In genomic region chr16:2845116-2845515, GRCh38 we compare ENCODE assay signal across 20 cellular contexts. TPM values are rescaled to one million over a fixed set of nuclear protein-coding genes. Genes with fewer than 3 reads are reported as not detected.
DNase-seq lines count a peak whose midpoint lies in the region; ATAC-seq, FAIRE-seq and TF ChIP-seq lines count a peak whose summit lies in the region.
"Had no signal": no experiment of that assay in that cellular context is flagged by ENCODE, and none has a peak within 500 bp of the region (broad histone marks: within the 10 kb centered on the region; RNA-seq: fewer than 3 reads in every experiment).

No MANE protein-coding gene starts in this region.

- H3K4me1 Mint-ChIP-seq in T-cell = peaks cover 0 to 41% (median 34%) of the 10 kb centered on the region in 3 donors
- H3K4me1 Mint-ChIP-seq in natural killer cell = peaks cover 47 to 61% of the 10 kb centered on the region in 2 donors

- intact Hi-C loops in natural killer cell (cut with micrococcal nuclease) = no loop called here

- TF ChIP-seq RAD21 in A549 (conservative IDR thresholded peaks at IDR 0.05 in 1 of 2, IDR thresholded peaks at IDR 0.05 in 1 of 2) = no peak

- no peaks in the 10 kb centered on the region for H3K36me3 ChIP-seq in HEK293 (ENCODE audit: control insufficient read depth in 2 of 2, insufficient read depth in 1 of 2, low read length in 2 of 2)

- peaks cover 0 to 7% of the 10 kb centered on the region in 2 donors for H3K27me3 Mint-ChIP-seq in T-cell
- H3K27me3 Mint-ChIP-seq in natural killer cell (ENCODE audit: low read depth in 2 of 2) = peaks cover 6 to 9% of the 10 kb centered on the region in 2 donors

- H3K9me3 Mint-ChIP-seq in T-cell = no peaks in the 10 kb centered on the region
- H3K9me3 Mint-ChIP-seq in natural killer cell = no peaks in the 10 kb centered on the region

- H3K4me2 ChIP-seq in A549 = no peak overlapping the region
- H3K4me2 ChIP-seq: SK-N-SH had no signal

- no peak for TF ChIP-seq EP300 in A549 (IDR thresholded peaks at IDR 0.05)

- no peak overlapping the region for H3K4me3 Mint-ChIP-seq in T-cell
- peak overlapping the region; percentile 49 for H3K4me3 Mint-ChIP-seq in natural killer cell

- DNase-seq in A549 (ENCODE audit: low read depth in 1 of 2, low spot score in 1 of 2) = no peak
- DNase-seq in T-cell = no peak
- DNase-seq in natural killer cell = no peak
- DNase-seq in DMS153 (lab: John Stamatoyannopoulos, UW) = no peak
- no peak for DNase-seq in COR-L47 (lab: John Stamatoyannopoulos, UW)
- DNase-seq in amygdala (lab: John Stamatoyannopoulos, UW) = no peak
- DNase-seq: C1 segment of cervical spinal cord, DMS53, NCI-H1048, NCI-H1436 treated with DMSO at 0.1 percent for 48 hours, NCI-H2029 treated with DMSO at 0.1 percent for 48 hours, NCI-H82, SHP77, SK-N-SH had no signal

- H3K27ac Mint-ChIP-seq in T-cell = peak overlapping the region; percentile 26 to 34
- peak overlapping the region; percentile 96 to 97 for H3K27ac Mint-ChIP-seq in natural killer cell

- POLR2A ChIA-PET in A549 (lab: Yijun Ruan, JAX) (no interaction called here), HEK293 (lab: Yijun Ruan, JAX) (no interaction called here), T-cell (lab: Charles Lee) (no interaction called here)

- CTCF ChIA-PET in A549 (lab: Yijun Ruan, JAX) (interaction anchor here (0.5 to 5.1 kb wide), 7 partner anchors 10 to 82 kb away, joined by 3 to 55 read pairs (median 5); no protein-coding TSS in a partner anchor), HEK293 (lab: Yijun Ruan, JAX) (interaction anchor here (0.5 to 2.3 kb wide), 8 partner anchors 9 to 94 kb away, joined by 3 to 17 read pairs (median 4); no protein-coding TSS in a partner anchor), T-cell (lab: Charles Lee) (interaction anchor here in 1 of 2 donors (4.4 kb wide), 1 partner anchor 23 kb away, joined by 16 read pairs; no protein-coding TSS in a partner anchor)

- ATAC-seq in A549 (no peak), T-cell (replicated peaks in 1 of 4) (no peak), natural killer cell (no peak), GM18870 (IDR thresholded peaks at IDR 0.05; ENCODE audit: unreplicated experiment) (no peak)
- ATAC-seq: HCT116 had no signal

- H3K4me3 ChIP-seq in A549 (no peak overlapping the region), HEK293 (ENCODE audit: low read depth, low read length) (no peak overlapping the region)

- H3K9me3 ChIP-seq in A549 = no peaks in the 10 kb centered on the region
- no peaks in the 10 kb centered on the region for H3K9me3 ChIP-seq in HEK293 (ENCODE audit: control insufficient read depth, insufficient read depth, low read depth, low read length)
- H3K9me3 ChIP-seq: SK-N-SH had no signal

- no peaks in the 10 kb centered on the region for H3K36me3 Mint-ChIP-seq in T-cell
- no peaks in the 10 kb centered on the region for H3K36me3 Mint-ChIP-seq in natural killer cell

- TF ChIP-seq POLR2A in A549 (IDR thresholded peaks at IDR 0.05; ENCODE audit: low read length) = no peak

- H3K4me1 ChIP-seq in A549 (peaks cover 27% of the 10 kb centered on the region), HEK293 (ENCODE audit: control insufficient read depth, insufficient read depth, low read length) (0 out of 2 replicates have a peak, but pooled peaks cover 3% of the 10 kb centered on the region)

- TF ChIP-seq CTCF in A549 (IDR thresholded peaks at IDR 0.05) (no peak), HEK293 (tag by site-specific recombination; IDR thresholded peaks at IDR 0.05) (no peak), natural killer cell (IDR thresholded peaks at IDR 0.05) (no peak)

- 85% methylated on average over 5 of the region's 5 CpGs for WGBS in A549 (ENCODE audit: missing lambda C conversion rate)

- H3K27ac ChIP-seq in A549 = peak overlapping the region; percentile 78 to 94; a peak in 4 of 6 replicates
- H3K27ac ChIP-seq in HEK293 (ENCODE audit: extremely low read depth, low read depth, low read length) = no peak overlapping the region

- peak; percentile 18 for FAIRE-seq in A549 (lab: Jason Lieb, UNC)
- FAIRE-seq: RCC 7860 had no signal

TF ChIP-seq in A549, 52 proteins besides CTCF, POLR2A, EP300 and RAD21:
- TF ChIP-seq CBX2 (IDR thresholded peaks at IDR 0.05; ENCODE audit: borderline replicate concordance, low read depth) (no peak), PHF8 (IDR thresholded peaks at IDR 0.05; ENCODE audit: borderline replicate concordance, low read depth) (no peak), ESRRA (IDR thresholded peaks at IDR 0.05; ENCODE audit: borderline replicate concordance, low read length) (no peak), NPAS2 (CRISPR knock-in tag; IDR thresholded peaks at IDR 0.05; ENCODE audit: borderline replicate concordance) (no peak), MAZ (IDR thresholded peaks at IDR 0.05; ENCODE audit: borderline replicate concordance, low read depth, low read length) (no peak)

TF ChIP-seq in HEK293, 187 proteins besides CTCF, POLR2A, EP300 and RAD21:
- TF ChIP-seq ZFP69B (tag by site-specific recombination; IDR thresholded peaks at IDR 0.05) (no peak), ZSCAN18 (tag by site-specific recombination; IDR thresholded peaks at IDR 0.05) (no peak), ZSCAN16 (tag by site-specific recombination; IDR thresholded peaks at IDR 0.05) (no peak), ZNF404 (tag by site-specific recombination; IDR thresholded peaks at IDR 0.05) (no peak), ZNF335 (tag by site-specific recombination; conservative IDR thresholded peaks at IDR 0.05) (0 out of 2 replicates have a peak, but pooled peaks have one; percentile 28), ZNF423 (tag by site-specific recombination; IDR thresholded peaks at IDR 0.05) (no peak), BCL11A (tag by site-specific recombination; IDR thresholded peaks at IDR 0.05; ENCODE audit: low read depth) (no peak)
TF ChIP-seq in HEK293: peak in this region for 1.

RNA-seq across cellular contexts. Expression of gene PRSS22, which starts 12.9 kb away (rescaled TPM):
- polyA plus RNA-seq in A549 (2011; rRNA removed) (not detected in 2 replicates), A549 (2017; fragmentation: RNase III; extraction: RNeasy Plus Mini Kit Qiagen cat#74134 plus additional on column Dnase treatment) (0.10 to 0.33 TPM in 2 of 3 replicates, not detected in the other)
- 0.08 and 0.12 TPM in 2 replicates for polyA plus RNA-seq in A549 (2012; cell fraction: cytosol; rRNA removed)
- polyA plus RNA-seq in A549 (2012; cell fraction: nucleus; rRNA removed) = 0.18 and 0.45 TPM in 2 replicates
- polyA minus RNA-seq in A549 (2011; rRNA and poly(A)+ RNA removed) = not detected in 2 replicates
- total RNA-seq in T-cell (1 to 10 TPM in 3 of 5 donors, under 1 TPM in 1, not detected in 1; 0.56 to 2.6 (median 1.4) TPM), natural killer cell (1 to 10 TPM; 1.5 to 7.7 (median 3.3) TPM)
- total RNA-seq: A172, NCI-H460 had no signal
- polyA plus RNA-seq: SK-N-SH had no signal

RNA-seq across cellular contexts. Expression of gene ZG16B, which starts 15.0 kb away (rescaled TPM):
- polyA plus RNA-seq in A549 (2011; rRNA removed) (0.85 and 0.86 TPM in 2 replicates), A549 (2017; fragmentation: RNase III; extraction: RNeasy Plus Mini Kit Qiagen cat#74134 plus additional on column Dnase treatment) (0.40 to 0.59 TPM (median 0.54 TPM) in 3 replicates)
- polyA plus RNA-seq in A549 (2012; cell fraction: cytosol; rRNA removed) = 0.48 and 0.51 TPM in 2 replicates
- polyA plus RNA-seq in A549 (2012; cell fraction: nucleus; rRNA removed) = 0.60 and 1.3 TPM in 2 replicates
- 0.54 and 0.58 TPM in 2 replicates for polyA minus RNA-seq in A549 (2011; rRNA and poly(A)+ RNA removed)
- total RNA-seq in T-cell (under 1 TPM in 1 of 5 donors, not detected in 4; 0.43 TPM), natural killer cell (1 to 10 TPM in 2 of 3 donors, under 1 TPM in 1; 0.78 to 1.5 (median 1.1) TPM)

RNA-seq across cellular contexts. Expression of gene PRSS21, which starts 28.1 kb away (rescaled TPM):
- 0.16 and 0.23 TPM in 2 replicates for polyA plus RNA-seq in A549 (2011; rRNA removed)
- 0.44 and 0.60 TPM in 2 replicates for polyA plus RNA-seq in A549 (2012; cell fraction: cytosol; rRNA removed)
- polyA plus RNA-seq in A549 (2012; cell fraction: nucleus; rRNA removed) = 1.3 and 2.2 TPM in 2 replicates
- polyA plus RNA-seq in A549 (2017; fragmentation: RNase III; extraction: RNeasy Plus Mini Kit Qiagen cat#74134 plus additional on column Dnase treatment) = 0.08 to 0.12 TPM in 2 of 3 replicates, not detected in the other
- polyA minus RNA-seq in A549 (2011; rRNA and poly(A)+ RNA removed) = not detected in 2 replicates
- 1 to 10 TPM in 4 of 5 donors, under 1 TPM in 1; 0.90 to 8.3 (median 3.3) TPM for total RNA-seq in T-cell
- 1 to 10 TPM in 1 of 3 donors, under 1 TPM in 1, not detected in 1; 0.64 to 6.6 TPM for total RNA-seq in natural killer cell
- total RNA-seq: A172, NCI-H460 had no signal
- polyA plus RNA-seq: SK-N-SH had no signal

RNA-seq across cellular contexts. Expression of gene FLYWCH2, which starts 37.9 kb away (rescaled TPM):
- 22.7 and 23.2 TPM in 2 replicates for polyA plus RNA-seq in A549 (2011; rRNA removed)
- polyA plus RNA-seq in A549 (2012; cell fraction: cytosol; rRNA removed) = 67.8 and 89.3 TPM in 2 replicates
- polyA plus RNA-seq in A549 (2012; cell fraction: nucleus; rRNA removed) = 52.7 and 59.0 TPM in 2 replicates
- 40.1 to 42.1 TPM (median 41.2 TPM) in 3 replicates for polyA plus RNA-seq in A549 (2017; fragmentation: RNase III; extraction: RNeasy Plus Mini Kit Qiagen cat#74134 plus additional on column Dnase treatment)
- polyA minus RNA-seq in A549 (2011; rRNA and poly(A)+ RNA removed) = 6.4 and 7.4 TPM in 2 replicates
- total RNA-seq in T-cell = 10 to 100 TPM; 12.1 to 31.4 (median 25.6) TPM
- 10 to 100 TPM; 12.0 to 12.7 (median 12.6) TPM for total RNA-seq in natural killer cell

RNA-seq across cellular contexts. Expression of gene PRSS41, which starts 46.8 kb away (rescaled TPM):
- polyA plus RNA-seq in A549 (2011; rRNA removed) (not detected in 2 replicates), A549 (2017; fragmentation: RNase III; extraction: RNeasy Plus Mini Kit Qiagen cat#74134 plus additional on column Dnase treatment) (not detected in 3 replicates)
- not detected in 2 replicates for polyA plus RNA-seq in A549 (2012; cell fraction: cytosol; rRNA removed)
- polyA plus RNA-seq in A549 (2012; cell fraction: nucleus; rRNA removed) = not detected in 2 replicates
- polyA minus RNA-seq in A549 (2011; rRNA and poly(A)+ RNA removed) = not detected in 2 replicates
- total RNA-seq in T-cell (not detected), natural killer cell (under 1 TPM in 1 of 3 donors, not detected in 2; 0.33 TPM)
- total RNA-seq: A172, NCI-H460 had no signal
- polyA plus RNA-seq: SK-N-SH had no signal
